ENCODE assay signal across 12 cellular contexts in the genomic region with DNA sequence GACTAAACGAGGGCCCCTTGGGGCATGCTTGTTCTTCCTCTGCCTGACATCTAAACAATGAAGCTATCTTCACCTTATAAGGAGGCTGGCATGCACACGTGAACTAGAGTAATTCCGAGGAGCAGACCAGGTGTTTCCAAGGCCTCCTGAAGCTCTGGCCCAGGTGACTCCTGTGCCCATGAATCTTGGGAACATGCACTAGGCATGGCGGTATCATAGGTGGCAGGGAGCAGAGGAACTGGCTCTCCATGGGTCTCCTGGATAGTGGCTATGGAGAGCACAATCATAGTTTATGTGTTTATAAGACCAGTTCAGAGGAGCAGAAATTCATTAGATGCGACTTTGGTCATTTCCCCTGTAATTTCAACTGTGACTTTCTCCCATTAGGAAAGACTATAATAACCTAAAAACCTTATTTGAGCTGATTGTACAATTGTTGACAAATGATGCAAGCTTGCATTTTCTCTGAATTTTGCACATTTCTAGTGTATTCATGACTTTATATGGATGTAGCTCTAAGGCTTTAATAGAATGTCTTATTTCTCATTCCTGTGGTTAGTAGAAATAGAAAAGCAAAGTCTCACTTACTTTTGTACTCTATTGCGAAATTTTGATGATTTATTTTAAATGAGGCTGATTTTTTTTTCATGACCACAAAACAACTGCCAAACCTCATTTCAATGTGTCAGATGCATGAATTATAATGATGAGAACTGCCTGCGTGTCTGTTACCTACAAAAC.
DNase-seq lines count a peak whose midpoint lies in the region; ATAC-seq and TF ChIP-seq lines count a peak whose summit lies in the region.
"Had no signal": no experiment of that assay in that cellular context is flagged by ENCODE, and none has a peak within 500 bp of the region (broad histone marks: within the 10 kb centered on the region; RNA-seq: fewer than 3 reads in every experiment).

No MANE protein-coding gene starts in this region.

- peak; percentile 95 for DNase-seq in EH (ENCODE audit: low read depth)
- peak; percentile 90 for DNase-seq in RPMI7951 (ENCODE audit: low read depth)
- DNase-seq in epithelial cell of esophagus (ENCODE audit: low read depth): peak; percentile 83
- DNase-seq in osteocyte (ENCODE audit: extremely low spot score, unreplicated experiment): no peak
- no peak for DNase-seq in activated CD8-positive, alpha-beta memory T cell treated with anti-CD3 and anti-CD28 coated beads, Interleukin-2, amount 10 ng/mL, durations not matched to agents 7 days and 5 days
- DNase-seq in stimulated activated naive B cell treated with anti-CD40 and anti-IgM and Interleukin-4, amounts not matched to agents 10 μg/mL and 1 μg/mL and 100 μg/mL, for 72 hours: no peak
- DNase-seq: activated T-cell treated with anti-CD3 and anti-CD28 coated beads, Interleukin-2, amount 50 U/mL, for 48 hours; T-helper 9 cell had no signal

- H3K4me3 ChIP-seq in epithelial cell of esophagus (ENCODE audit: low read length): no peak overlapping the region
- H3K4me3 ChIP-seq: lung had no signal

- TF ChIP-seq CTCF in epithelial cell of esophagus (IDR thresholded peaks at IDR 0.05; ENCODE audit: insufficient read depth, low read depth, low read length, missing control alignments) (no peak), osteocyte (IDR thresholded peaks at IDR 0.05) (no peak)

- H3K27me3 Mint-ChIP-seq in osteocyte (ENCODE audit: unreplicated experiment): no peaks in the 10 kb centered on the region
- no peaks in the 10 kb centered on the region for H3K27me3 Mint-ChIP-seq in activated CD8-positive, alpha-beta memory T cell treated with anti-CD3 and anti-CD28 coated beads, Interleukin-2, amount 10 ng/mL, durations not matched to agents 7 days and 5 days
- H3K27me3 Mint-ChIP-seq in stimulated activated naive B cell treated with anti-CD40 and anti-IgM and Interleukin-4, amounts not matched to agents 10 μg/mL and 1 μg/mL and 100 μg/mL, for 72 hours: no peaks in the 10 kb centered on the region

- H3K4me3 Mint-ChIP-seq in osteocyte (ENCODE audit: unreplicated experiment): no peak overlapping the region
- no peak overlapping the region for H3K4me3 Mint-ChIP-seq in activated CD8-positive, alpha-beta memory T cell treated with anti-CD3 and anti-CD28 coated beads, Interleukin-2, amount 10 ng/mL, durations not matched to agents 7 days and 5 days
- no peak overlapping the region for H3K4me3 Mint-ChIP-seq in stimulated activated naive B cell treated with anti-CD40 and anti-IgM and Interleukin-4, amounts not matched to agents 10 μg/mL and 1 μg/mL and 100 μg/mL, for 72 hours

- no peak for ATAC-seq in activated CD8-positive, alpha-beta memory T cell treated with anti-CD3 and anti-CD28 coated beads, Interleukin-2, amount 10 ng/mL, durations not matched to agents 7 days and 5 days
- no peak for ATAC-seq in GM19452 (IDR thresholded peaks at IDR 0.05; ENCODE audit: unreplicated experiment)
- ATAC-seq in stimulated activated naive B cell treated with anti-CD40 and anti-IgM and Interleukin-4, amounts not matched to agents 10 μg/mL and 1 μg/mL and 100 μg/mL, for 72 hours (replicated peaks): no peak
- ATAC-seq in HG02588 (IDR thresholded peaks at IDR 0.05; ENCODE audit: unreplicated experiment): no peak
- ATAC-seq: HCT116 had no signal

- CTCF ChIA-PET in activated CD8-positive, alpha-beta memory T cell treated with anti-CD3 and anti-CD28 coated beads, Interleukin-2, amount 10 ng/mL, durations not matched to agents 7 days and 5 days (lab: Charles Lee): interaction anchor here (0.6 kb wide), 1 partner anchor 70 kb away, joined by 3 read pairs; no protein-coding TSS in a partner anchor

- H3K36me3 Mint-ChIP-seq in osteocyte (ENCODE audit: unreplicated experiment): no peaks in the 10 kb centered on the region
- H3K36me3 Mint-ChIP-seq in activated CD8-positive, alpha-beta memory T cell treated with anti-CD3 and anti-CD28 coated beads, Interleukin-2, amount 10 ng/mL, durations not matched to agents 7 days and 5 days: no peaks in the 10 kb centered on the region
- no peaks in the 10 kb centered on the region for H3K36me3 Mint-ChIP-seq in stimulated activated naive B cell treated with anti-CD40 and anti-IgM and Interleukin-4, amounts not matched to agents 10 μg/mL and 1 μg/mL and 100 μg/mL, for 72 hours

- H3K27ac Mint-ChIP-seq in osteocyte (ENCODE audit: unreplicated experiment): peak overlapping the region; percentile 63
- no peak overlapping the region for H3K27ac Mint-ChIP-seq in activated CD8-positive, alpha-beta memory T cell treated with anti-CD3 and anti-CD28 coated beads, Interleukin-2, amount 10 ng/mL, durations not matched to agents 7 days and 5 days
- no peak overlapping the region for H3K27ac Mint-ChIP-seq in stimulated activated naive B cell treated with anti-CD40 and anti-IgM and Interleukin-4, amounts not matched to agents 10 μg/mL and 1 μg/mL and 100 μg/mL, for 72 hours

- peaks cover 31% of the 10 kb centered on the region for H3K4me1 Mint-ChIP-seq in osteocyte (ENCODE audit: unreplicated experiment)
- H3K4me1 Mint-ChIP-seq in activated CD8-positive, alpha-beta memory T cell treated with anti-CD3 and anti-CD28 coated beads, Interleukin-2, amount 10 ng/mL, durations not matched to agents 7 days and 5 days: no peaks in the 10 kb centered on the region
- peaks cover 3 to 5% of the 10 kb centered on the region in 2 donors for H3K4me1 Mint-ChIP-seq in stimulated activated naive B cell treated with anti-CD40 and anti-IgM and Interleukin-4, amounts not matched to agents 10 μg/mL and 1 μg/mL and 100 μg/mL, for 72 hours

- H3K9me3 Mint-ChIP-seq in osteocyte (ENCODE audit: unreplicated experiment): no peaks in the 10 kb centered on the region
- H3K9me3 Mint-ChIP-seq in activated CD8-positive, alpha-beta memory T cell treated with anti-CD3 and anti-CD28 coated beads, Interleukin-2, amount 10 ng/mL, durations not matched to agents 7 days and 5 days (ENCODE audit: low read depth): no peaks in the 10 kb centered on the region
- H3K9me3 Mint-ChIP-seq in stimulated activated naive B cell treated with anti-CD40 and anti-IgM and Interleukin-4, amounts not matched to agents 10 μg/mL and 1 μg/mL and 100 μg/mL, for 72 hours: no peaks in the 10 kb centered on the region

Comparison
In these comparisons a context has a peak if more than half of its experiments do, and no peak if none do; other contexts are left out.
1. DNase-seq: peak in EH (single experiment), RPMI7951 (single experiment) and epithelial cell of esophagus (single experiment); none in osteocyte (single experiment), activated CD8-positive, alpha-beta memory T cell treated with anti-CD3 and anti-CD28 coated beads, Interleukin-2, amount 10 ng/mL, durations not matched to agents 7 days and 5 days (single experiment) and stimulated activated naive B cell treated with anti-CD40 and anti-IgM and Interleukin-4, amounts not matched to agents 10 μg/mL and 1 μg/mL and 100 μg/mL, for 72 hours (single experiment).